ENCODE assay signal across 18 cellular contexts in genomic region chr3:30553641-30554316, GRCh38. TPM values are rescaled to one million over a fixed set of nuclear protein-coding genes. Genes with fewer than 3 reads are reported as not detected.
DNase-seq lines count a peak whose midpoint lies in the region; ATAC-seq and TF ChIP-seq lines count a peak whose summit lies in the region.
"Had no signal": no experiment of that assay in that cellular context is flagged by ENCODE, and none has a peak within 500 bp of the region (broad histone marks: within the 10 kb centered on the region; RNA-seq: fewer than 3 reads in every experiment).

No MANE protein-coding gene starts in this region.

- H3K4me1 ChIP-seq in vagina = peaks cover 7% of the 10 kb centered on the region
- H3K4me1 ChIP-seq: BE2C, thyroid gland had no signal

- no peaks in the 10 kb centered on the region for H3K36me3 ChIP-seq in vagina
- H3K36me3 ChIP-seq: BE2C, esophagus muscularis mucosa, thyroid gland had no signal

- H3K27me3 ChIP-seq in vagina = no peaks in the 10 kb centered on the region
- H3K27me3 ChIP-seq: BE2C, esophagus muscularis mucosa, thyroid gland had no signal

- intact Hi-C loops in vagina (cut with DNase I) = no loop called here

- H3K9me3 ChIP-seq in vagina = no peaks in the 10 kb centered on the region
- H3K9me3 ChIP-seq: BE2C, esophagus muscularis mucosa, thyroid gland had no signal

- no peak overlapping the region for H3K27ac Mint-ChIP-seq in stimulated activated naive B cell treated with anti-CD40 and anti-IgM and Interleukin-4, amounts not matched to agents 10 μg/mL and 1 μg/mL and 100 μg/mL, for 72 hours

- H3K4me1 Mint-ChIP-seq in stimulated activated naive B cell treated with anti-CD40 and anti-IgM and Interleukin-4, amounts not matched to agents 10 μg/mL and 1 μg/mL and 100 μg/mL, for 72 hours = peaks cover 23 to 49% of the 10 kb centered on the region in 2 donors

- no peak overlapping the region for H3K27ac ChIP-seq in vagina
- H3K27ac ChIP-seq: coronary artery, esophagus muscularis mucosa, thyroid gland had no signal

- no peaks in the 10 kb centered on the region for H3K36me3 Mint-ChIP-seq in stimulated activated naive B cell treated with anti-CD40 and anti-IgM and Interleukin-4, amounts not matched to agents 10 μg/mL and 1 μg/mL and 100 μg/mL, for 72 hours

- TF ChIP-seq CTCF in foreskin fibroblast (IDR thresholded peaks at IDR 0.05; ENCODE audit: low read depth, low read length) (no peak), vagina (IDR thresholded peaks at IDR 0.05) (no peak)

- peaks cover 0 to 1% of the 10 kb centered on the region in 2 donors for H3K9me3 Mint-ChIP-seq in stimulated activated naive B cell treated with anti-CD40 and anti-IgM and Interleukin-4, amounts not matched to agents 10 μg/mL and 1 μg/mL and 100 μg/mL, for 72 hours

- TF ChIP-seq POLR2A in vagina (IDR thresholded peaks at IDR 0.05) = no peak

- peak; percentile 21 for DNase-seq in stimulated activated CD4-positive, alpha-beta T cell treated with anti-CD3 and anti-CD28 coated beads, Interleukin-15, amount 100 ng/mL, for 24 hours
- DNase-seq in stimulated activated CD4-positive, alpha-beta T cell treated with anti-CD3 and anti-CD28 coated beads, Interleukin-4, amount 100 ng/mL, for 24 hours = no peak
- DNase-seq in RPMI7951 (ENCODE audit: low read depth) (peak; percentile 83), foreskin fibroblast (peak; percentile 35 to 68), GF-D8 (lab: John Stamatoyannopoulos, UW) (no peak), vagina (ENCODE audit: extremely low spot score in 2 of 2) (no peak), superior temporal gyrus (ENCODE audit: extremely low spot score) (no peak)
- DNase-seq in stimulated activated naive B cell treated with anti-CD40 and anti-IgM and Interleukin-4, amounts not matched to agents 10 μg/mL and 1 μg/mL and 100 μg/mL, for 72 hours = no peak
- DNase-seq: anterior cingulate cortex, BE2C, hippocampal formation, NCI-H2081 treated with DMSO at 0.1 percent for 48 hours, NCI-H526 treated with DMSO at 0.1 percent for 48 hours, thyroid gland had no signal

- H3K4me3 ChIP-seq in foreskin fibroblast (ENCODE audit: low read depth in 1 of 2, low read length in 2 of 2) = no peak overlapping the region
- no peak overlapping the region for H3K4me3 ChIP-seq in vagina
- H3K4me3 ChIP-seq: coronary artery, esophagus muscularis mucosa, thyroid gland had no signal

- no peaks in the 10 kb centered on the region for H3K27me3 Mint-ChIP-seq in stimulated activated naive B cell treated with anti-CD40 and anti-IgM and Interleukin-4, amounts not matched to agents 10 μg/mL and 1 μg/mL and 100 μg/mL, for 72 hours

- no peak overlapping the region for H3K4me3 Mint-ChIP-seq in stimulated activated naive B cell treated with anti-CD40 and anti-IgM and Interleukin-4, amounts not matched to agents 10 μg/mL and 1 μg/mL and 100 μg/mL, for 72 hours
- H3K4me3 Mint-ChIP-seq: WTC11 had no signal

- no peak for ATAC-seq in stimulated activated naive B cell treated with anti-CD40 and anti-IgM and Interleukin-4, amounts not matched to agents 10 μg/mL and 1 μg/mL and 100 μg/mL, for 72 hours (replicated peaks)
- ATAC-seq: Panc1, WTC11 had no signal

RNA-seq across cellular contexts. Expression of gene TGFBR2, which starts 52.6 kb away (rescaled TPM):
- 121 and 132 TPM in 2 replicates for total RNA-seq in RPMI7951 (2014; rRNA removed; shearing (Covaris generic))
- total RNA-seq in vagina = 176 TPM

Comparison
In these comparisons a context has a peak if more than half of its experiments do, and no peak if none do; other contexts are left out.
1. DNase-seq: peak in stimulated activated CD4-positive, alpha-beta T cell treated with anti-CD3 and anti-CD28 coated beads, Interleukin-15, amount 100 ng/mL, for 24 hours (single experiment), RPMI7951 (single experiment) and foreskin fibroblast (2 of 2); none in stimulated activated CD4-positive, alpha-beta T cell treated with anti-CD3 and anti-CD28 coated beads, Interleukin-4, amount 100 ng/mL, for 24 hours (single experiment), GF-D8 (single experiment), stimulated activated naive B cell treated with anti-CD40 and anti-IgM and Interleukin-4, amounts not matched to agents 10 μg/mL and 1 μg/mL and 100 μg/mL, for 72 hours (single experiment), vagina (0 of 2) and superior temporal gyrus (single experiment).